8 cellular contexts compared by ENCODE assay signal in the genomic region with DNA sequence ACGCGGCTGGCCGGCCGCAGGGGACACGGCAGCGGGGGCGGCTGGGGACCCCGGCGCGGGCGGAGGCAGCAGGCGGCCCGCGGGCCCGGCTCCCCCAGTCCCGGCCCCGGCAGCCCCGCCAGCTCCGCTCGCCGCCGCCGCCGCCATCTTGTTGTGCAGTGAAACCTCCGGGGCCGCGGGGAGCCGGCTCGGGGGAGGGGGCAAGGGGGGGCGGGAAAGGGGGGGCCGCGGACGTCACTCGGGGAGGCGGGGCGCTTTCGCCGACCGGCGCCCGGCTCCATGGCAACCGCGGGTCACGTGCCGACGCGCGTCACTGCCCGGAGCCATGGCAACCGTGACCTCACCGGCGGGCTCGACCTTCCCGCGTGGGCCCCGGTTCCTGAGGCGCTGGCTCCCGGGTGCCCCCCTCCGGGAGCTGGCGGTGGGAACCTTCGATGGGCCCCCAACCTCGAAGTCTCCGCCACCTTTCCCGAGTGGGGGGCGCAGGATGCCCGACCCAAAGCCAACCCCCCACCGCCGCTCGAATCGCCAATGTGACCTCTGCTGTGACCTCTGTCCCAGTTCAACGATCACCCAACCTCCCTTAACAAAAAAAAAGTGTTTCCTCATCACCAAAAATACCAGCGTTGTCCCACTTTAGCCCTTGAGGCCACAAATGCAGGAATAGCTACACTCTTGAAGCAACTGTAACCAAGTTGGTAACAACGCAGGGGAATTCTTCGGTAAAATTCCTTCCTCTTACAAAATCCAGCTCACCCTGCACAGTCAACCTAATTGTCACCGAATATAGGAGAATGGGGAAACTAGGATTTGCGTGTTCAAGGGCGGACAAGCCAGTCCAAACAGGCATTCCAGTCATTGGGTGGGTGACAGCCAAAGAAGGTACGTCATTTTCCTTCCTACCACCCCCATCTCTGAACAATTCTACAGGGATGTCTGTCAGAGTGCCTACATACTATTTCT.
DNase-seq lines count a peak whose midpoint lies in the region; ATAC-seq lines count a peak whose summit lies in the region.

TSS of gene SIK3 (minus strand) at position 160 of the 963 bp plus-strand sequence. CDS start at position 147, 13 bp downstream.

- ATAC-seq in GM19023 (IDR thresholded peaks at IDR 0.05; ENCODE audit: unreplicated experiment) (peak; percentile 78), HG03280 (IDR thresholded peaks at IDR 0.05; ENCODE audit: unreplicated experiment) (peak; percentile 88)

- DNase-seq in AG08395 (ENCODE audit: low spot score) (peak; percentile 98), NCI-H446 (lab: John Stamatoyannopoulos, UW) (peak; percentile 80 to 96), cerebellar nuclear complex (lab: John Stamatoyannopoulos, UW) (peak; percentile 39 to 60), kidney glomerular epithelial cell (lab: John Stamatoyannopoulos, UW) (peak; percentile 82)
- DNase-seq in activated CD4-positive, alpha-beta T cell treated with anti-CD3 and anti-CD28 coated beads for 1 hour = peak; percentile 93
- peak; percentile 80 to 88 for DNase-seq in stimulated activated CD4-positive, alpha-beta T cell treated with anti-CD3 and anti-CD28 coated beads, Interleukin-15, amount 100 ng/mL, for 48 hours (ENCODE audit: low read depth in 2 of 2)

Comparison
In these comparisons a context has a peak if more than half of its experiments do, and no peak if none do; other contexts are left out.
1. Peak in every context shown above with its lines: DNase-seq and ATAC-seq.